In genomic region chr6:151096255-151096612, GRCh38 we compare ENCODE assay signal across 1 cellular context.
TF ChIP-seq lines count a peak whose summit lies in the region.

No MANE protein-coding gene starts in this region.

TF ChIP-seq in HepG2, 621 proteins besides CTCF, POLR2A, EP300 and RAD21 (continued from another document and continues in another):
- peak in 1 of 2 experiments; percentile 49; a peak in 2 of 4 replicates for TF ChIP-seq REST (IDR thresholded peaks at IDR 0.05; ENCODE audit: borderline replicate concordance in 1 of 2, low read depth in 1 of 2, low read length in 2 of 2)
- no peak for TF ChIP-seq CREB1 (IDR thresholded peaks at IDR 0.05)
- TF ChIP-seq CREB1 (CRISPR knock-in tag; IDR thresholded peaks at IDR 0.05) = peak; percentile 74
- no peak for TF ChIP-seq PRMT3 (CRISPR knock-in tag; IDR thresholded peaks at IDR 0.05; ENCODE audit: borderline replicate concordance, low read depth)
- peak; percentile 71; the same call in 1 of the 2 replicates for TF ChIP-seq ZNF614 (CRISPR knock-in tag; IDR thresholded peaks at IDR 0.05; ENCODE audit: borderline replicate concordance)
- TF ChIP-seq GATAD1 (CRISPR knock-in tag; IDR thresholded peaks at IDR 0.05) = peak; percentile 39; the same call in 1 of the 2 replicates
- 0 out of 2 replicates have a peak, but pooled peaks have one; percentile 29 for TF ChIP-seq ZNF414 (CRISPR knock-in tag; IDR thresholded peaks at IDR 0.05)
- no peak for TF ChIP-seq ETV6 (CRISPR knock-in tag; conservative IDR thresholded peaks at IDR 0.05)
- TF ChIP-seq, protein P1, sequence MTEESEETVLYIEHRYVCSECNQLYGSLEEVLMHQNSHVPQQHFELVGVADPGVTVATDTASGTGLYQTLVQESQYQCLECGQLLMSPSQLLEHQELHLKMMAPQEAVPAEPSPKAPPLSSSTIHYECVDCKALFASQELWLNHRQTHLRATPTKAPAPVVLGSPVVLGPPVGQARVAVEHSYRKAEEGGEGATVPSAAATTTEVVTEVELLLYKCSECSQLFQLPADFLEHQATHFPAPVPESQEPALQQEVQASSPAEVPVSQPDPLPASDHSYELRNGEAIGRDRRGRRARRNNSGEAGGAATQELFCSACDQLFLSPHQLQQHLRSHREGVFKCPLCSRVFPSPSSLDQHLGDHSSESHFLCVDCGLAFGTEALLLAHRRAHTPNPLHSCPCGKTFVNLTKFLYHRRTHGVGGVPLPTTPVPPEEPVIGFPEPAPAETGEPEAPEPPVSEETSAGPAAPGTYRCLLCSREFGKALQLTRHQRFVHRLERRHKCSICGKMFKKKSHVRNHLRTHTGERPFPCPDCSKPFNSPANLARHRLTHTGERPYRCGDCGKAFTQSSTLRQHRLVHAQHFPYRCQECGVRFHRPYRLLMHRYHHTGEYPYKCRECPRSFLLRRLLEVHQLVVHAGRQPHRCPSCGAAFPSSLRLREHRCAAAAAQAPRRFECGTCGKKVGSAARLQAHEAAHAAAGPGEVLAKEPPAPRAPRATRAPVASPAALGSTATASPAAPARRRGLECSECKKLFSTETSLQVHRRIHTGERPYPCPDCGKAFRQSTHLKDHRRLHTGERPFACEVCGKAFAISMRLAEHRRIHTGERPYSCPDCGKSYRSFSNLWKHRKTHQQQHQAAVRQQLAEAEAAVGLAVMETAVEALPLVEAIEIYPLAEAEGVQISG (CRISPR knock-in tag; IDR thresholded peaks at IDR 0.05) = no peak
- TF ChIP-seq ZNF251 (CRISPR knock-in tag; IDR thresholded peaks at IDR 0.05) = no peak
- TF ChIP-seq NR2F2 (IDR thresholded peaks at IDR 0.05; ENCODE audit: borderline replicate concordance, low read depth) = peak; percentile 80
- TF ChIP-seq SKI (IDR thresholded peaks at IDR 0.05; ENCODE audit: partially characterized antibody) = no peak
- TF ChIP-seq PCBP2 (optimal IDR thresholded peaks at IDR 0.05; ENCODE audit: low read depth, low read length, poor library complexity, severe bottlenecking) = no peak
- TF ChIP-seq, protein P2, sequence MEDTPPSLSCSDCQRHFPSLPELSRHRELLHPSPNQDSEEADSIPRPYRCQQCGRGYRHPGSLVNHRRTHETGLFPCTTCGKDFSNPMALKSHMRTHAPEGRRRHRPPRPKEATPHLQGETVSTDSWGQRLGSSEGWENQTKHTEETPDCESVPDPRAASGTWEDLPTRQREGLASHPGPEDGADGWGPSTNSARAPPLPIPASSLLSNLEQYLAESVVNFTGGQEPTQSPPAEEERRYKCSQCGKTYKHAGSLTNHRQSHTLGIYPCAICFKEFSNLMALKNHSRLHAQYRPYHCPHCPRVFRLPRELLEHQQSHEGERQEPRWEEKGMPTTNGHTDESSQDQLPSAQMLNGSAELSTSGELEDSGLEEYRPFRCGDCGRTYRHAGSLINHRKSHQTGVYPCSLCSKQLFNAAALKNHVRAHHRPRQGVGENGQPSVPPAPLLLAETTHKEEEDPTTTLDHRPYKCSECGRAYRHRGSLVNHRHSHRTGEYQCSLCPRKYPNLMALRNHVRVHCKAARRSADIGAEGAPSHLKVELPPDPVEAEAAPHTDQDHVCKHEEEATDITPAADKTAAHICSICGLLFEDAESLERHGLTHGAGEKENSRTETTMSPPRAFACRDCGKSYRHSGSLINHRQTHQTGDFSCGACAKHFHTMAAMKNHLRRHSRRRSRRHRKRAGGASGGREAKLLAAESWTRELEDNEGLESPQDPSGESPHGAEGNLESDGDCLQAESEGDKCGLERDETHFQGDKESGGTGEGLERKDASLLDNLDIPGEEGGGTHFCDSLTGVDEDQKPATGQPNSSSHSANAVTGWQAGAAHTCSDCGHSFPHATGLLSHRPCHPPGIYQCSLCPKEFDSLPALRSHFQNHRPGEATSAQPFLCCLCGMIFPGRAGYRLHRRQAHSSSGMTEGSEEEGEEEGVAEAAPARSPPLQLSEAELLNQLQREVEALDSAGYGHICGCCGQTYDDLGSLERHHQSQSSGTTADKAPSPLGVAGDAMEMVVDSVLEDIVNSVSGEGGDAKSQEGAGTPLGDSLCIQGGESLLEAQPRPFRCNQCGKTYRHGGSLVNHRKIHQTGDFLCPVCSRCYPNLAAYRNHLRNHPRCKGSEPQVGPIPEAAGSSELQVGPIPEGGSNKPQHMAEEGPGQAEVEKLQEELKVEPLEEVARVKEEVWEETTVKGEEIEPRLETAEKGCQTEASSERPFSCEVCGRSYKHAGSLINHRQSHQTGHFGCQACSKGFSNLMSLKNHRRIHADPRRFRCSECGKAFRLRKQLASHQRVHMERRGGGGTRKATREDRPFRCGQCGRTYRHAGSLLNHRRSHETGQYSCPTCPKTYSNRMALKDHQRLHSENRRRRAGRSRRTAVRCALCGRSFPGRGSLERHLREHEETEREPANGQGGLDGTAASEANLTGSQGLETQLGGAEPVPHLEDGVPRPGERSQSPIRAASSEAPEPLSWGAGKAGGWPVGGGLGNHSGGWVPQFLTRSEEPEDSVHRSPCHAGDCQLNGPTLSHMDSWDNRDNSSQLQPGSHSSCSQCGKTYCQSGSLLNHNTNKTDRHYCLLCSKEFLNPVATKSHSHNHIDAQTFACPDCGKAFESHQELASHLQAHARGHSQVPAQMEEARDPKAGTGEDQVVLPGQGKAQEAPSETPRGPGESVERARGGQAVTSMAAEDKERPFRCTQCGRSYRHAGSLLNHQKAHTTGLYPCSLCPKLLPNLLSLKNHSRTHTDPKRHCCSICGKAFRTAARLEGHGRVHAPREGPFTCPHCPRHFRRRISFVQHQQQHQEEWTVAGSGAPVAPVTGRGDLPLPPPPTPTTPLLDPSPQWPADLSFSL (CRISPR knock-in tag; IDR thresholded peaks at IDR 0.05) = no peak
- peak; percentile 83; the same call in 1 of the 2 replicates for TF ChIP-seq ZNF772 (CRISPR knock-in tag; IDR thresholded peaks at IDR 0.05)
- TF ChIP-seq ZNF605 (CRISPR knock-in tag; IDR thresholded peaks at IDR 0.05) = peak; percentile 51; the same call in 1 of the 2 replicates
- TF ChIP-seq HMG20A (CRISPR knock-in tag; IDR thresholded peaks at IDR 0.05; ENCODE audit: borderline replicate concordance) = peak; percentile 84
- TF ChIP-seq, protein P3, sequence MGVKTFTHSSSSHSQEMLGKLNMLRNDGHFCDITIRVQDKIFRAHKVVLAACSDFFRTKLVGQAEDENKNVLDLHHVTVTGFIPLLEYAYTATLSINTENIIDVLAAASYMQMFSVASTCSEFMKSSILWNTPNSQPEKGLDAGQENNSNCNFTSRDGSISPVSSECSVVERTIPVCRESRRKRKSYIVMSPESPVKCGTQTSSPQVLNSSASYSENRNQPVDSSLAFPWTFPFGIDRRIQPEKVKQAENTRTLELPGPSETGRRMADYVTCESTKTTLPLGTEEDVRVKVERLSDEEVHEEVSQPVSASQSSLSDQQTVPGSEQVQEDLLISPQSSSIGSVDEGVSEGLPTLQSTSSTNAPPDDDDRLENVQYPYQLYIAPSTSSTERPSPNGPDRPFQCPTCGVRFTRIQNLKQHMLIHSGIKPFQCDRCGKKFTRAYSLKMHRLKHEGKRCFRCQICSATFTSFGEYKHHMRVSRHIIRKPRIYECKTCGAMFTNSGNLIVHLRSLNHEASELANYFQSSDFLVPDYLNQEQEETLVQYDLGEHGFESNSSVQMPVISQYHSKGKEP (CRISPR knock-in tag; IDR thresholded peaks at IDR 0.05) = no peak
- TF ChIP-seq NFE2 (CRISPR knock-in tag; IDR thresholded peaks at IDR 0.05) = no peak; the same call in 1 of the 2 replicates
- TF ChIP-seq ZNF354B (CRISPR knock-in tag; IDR thresholded peaks at IDR 0.05) = peak; percentile 51; the same call in 1 of the 2 replicates
- TF ChIP-seq ZNF672 (CRISPR knock-in tag; IDR thresholded peaks at IDR 0.05) = no peak
- peak; percentile 89 for TF ChIP-seq ZNF7 (CRISPR knock-in tag; IDR thresholded peaks at IDR 0.05)
- TF ChIP-seq ZNF710 (CRISPR knock-in tag; IDR thresholded peaks at IDR 0.05; ENCODE audit: borderline replicate concordance) = peak; percentile 78; the same call in 1 of the 2 replicates
- TF ChIP-seq ZNF510 (CRISPR knock-in tag; IDR thresholded peaks at IDR 0.05; ENCODE audit: low read depth) = no peak
- TF ChIP-seq HOXA3 (CRISPR knock-in tag; IDR thresholded peaks at IDR 0.05) = 0 out of 2 replicates have a peak, but pooled peaks have one; percentile 33
- TF ChIP-seq FOXA3 (CRISPR knock-in tag; IDR thresholded peaks at IDR 0.05) = peak; percentile 82
- peak; percentile 35; the same call in 1 of the 2 replicates for TF ChIP-seq ZNF292 (CRISPR knock-in tag; IDR thresholded peaks at IDR 0.05; ENCODE audit: borderline replicate concordance, low read depth)
- TF ChIP-seq IRF2 (CRISPR knock-in tag; IDR thresholded peaks at IDR 0.05) = peak; percentile 28; the same call in 1 of the 2 replicates
- peak; percentile 41; the same call in 1 of the 2 replicates for TF ChIP-seq ELF3 (CRISPR knock-in tag; IDR thresholded peaks at IDR 0.05)
- TF ChIP-seq, protein P4, sequence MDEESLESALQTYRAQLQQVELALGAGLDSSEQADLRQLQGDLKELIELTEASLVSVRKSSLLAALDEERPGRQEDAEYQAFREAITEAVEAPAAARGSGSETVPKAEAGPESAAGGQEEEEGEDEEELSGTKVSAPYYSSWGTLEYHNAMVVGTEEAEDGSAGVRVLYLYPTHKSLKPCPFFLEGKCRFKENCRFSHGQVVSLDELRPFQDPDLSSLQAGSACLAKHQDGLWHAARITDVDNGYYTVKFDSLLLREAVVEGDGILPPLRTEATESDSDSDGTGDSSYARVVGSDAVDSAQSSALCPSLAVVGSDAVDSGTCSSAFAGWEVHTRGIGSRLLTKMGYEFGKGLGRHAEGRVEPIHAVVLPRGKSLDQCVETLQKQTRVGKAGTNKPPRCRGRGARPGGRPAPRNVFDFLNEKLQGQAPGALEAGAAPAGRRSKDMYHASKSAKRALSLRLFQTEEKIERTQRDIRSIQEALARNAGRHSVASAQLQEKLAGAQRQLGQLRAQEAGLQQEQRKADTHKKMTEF (CRISPR knock-in tag; IDR thresholded peaks at IDR 0.05) = peak; percentile 83
- TF ChIP-seq ATF1 (CRISPR knock-in tag; IDR thresholded peaks at IDR 0.05) = peak; percentile 59; the same call in 1 of the 2 replicates
- no peak for TF ChIP-seq FOXA1 (IDR thresholded peaks at IDR 0.05)
- peak; percentile 72 for TF ChIP-seq FOXA1 (CRISPR knock-in tag; IDR thresholded peaks at IDR 0.05)
- TF ChIP-seq, protein P5, sequence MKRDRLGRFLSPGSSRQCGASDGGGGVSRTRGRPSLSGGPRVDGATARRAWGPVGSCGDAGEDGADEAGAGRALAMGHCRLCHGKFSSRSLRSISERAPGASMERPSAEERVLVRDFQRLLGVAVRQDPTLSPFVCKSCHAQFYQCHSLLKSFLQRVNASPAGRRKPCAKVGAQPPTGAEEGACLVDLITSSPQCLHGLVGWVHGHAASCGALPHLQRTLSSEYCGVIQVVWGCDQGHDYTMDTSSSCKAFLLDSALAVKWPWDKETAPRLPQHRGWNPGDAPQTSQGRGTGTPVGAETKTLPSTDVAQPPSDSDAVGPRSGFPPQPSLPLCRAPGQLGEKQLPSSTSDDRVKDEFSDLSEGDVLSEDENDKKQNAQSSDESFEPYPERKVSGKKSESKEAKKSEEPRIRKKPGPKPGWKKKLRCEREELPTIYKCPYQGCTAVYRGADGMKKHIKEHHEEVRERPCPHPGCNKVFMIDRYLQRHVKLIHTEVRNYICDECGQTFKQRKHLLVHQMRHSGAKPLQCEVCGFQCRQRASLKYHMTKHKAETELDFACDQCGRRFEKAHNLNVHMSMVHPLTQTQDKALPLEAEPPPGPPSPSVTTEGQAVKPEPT (CRISPR knock-in tag; IDR thresholded peaks at IDR 0.05; ENCODE audit: low read depth) = no peak
- TF ChIP-seq IRX3 (CRISPR knock-in tag; IDR thresholded peaks at IDR 0.05; ENCODE audit: borderline replicate concordance, low read depth) = no peak
- peak; percentile 21; the same call in 1 of the 2 replicates for TF ChIP-seq ZBTB34 (CRISPR knock-in tag; IDR thresholded peaks at IDR 0.05)
